ENCODE assay signal across 11 cellular contexts in genomic region chr12:40577834-40578233, GRCh38.
"Had no signal": no experiment of that assay in that cellular context is flagged by ENCODE, and none has a peak within 500 bp of the region (broad histone marks: within the 10 kb centered on the region; RNA-seq: fewer than 3 reads in every experiment).

No MANE protein-coding gene starts in this region.

- FAIRE-seq: H1, H54 had no signal

- H3K27ac ChIP-seq: GM23248 had no signal

- H3K9ac ChIP-seq: GM23248 had no signal

- H3K4me1 ChIP-seq: HAP-1 had no signal

- DNase-seq: GM23248, GOT3, H7, H9, HCEC 1CT, HFFc6 had no signal

- ATAC-seq: GM23338, HCT116 had no signal

- H3K4me2 ChIP-seq: GM23338 had no signal

- H2AFZ ChIP-seq: GM23248, GM23338 had no signal

- H3K4me3 ChIP-seq: GM23248, GM23338, HAP-1 had no signal

- H3K36me3 ChIP-seq: HAP-1 had no signal

- H3K9me3 ChIP-seq: HAP-1 had no signal
